22 cellular contexts compared by ENCODE assay signal in genomic region chr4:144687466-144687865, GRCh38. TPM values are rescaled to one million over a fixed set of nuclear protein-coding genes. Genes with fewer than 3 reads are reported as not detected.
"Had no signal": no experiment of that assay in that cellular context is flagged by ENCODE, and none has a peak within 500 bp of the region (broad histone marks: within the 10 kb centered on the region; RNA-seq: fewer than 3 reads in every experiment).

No MANE protein-coding gene starts in this region.

- H3K27ac ChIP-seq: cardiac muscle cell had no signal

- H3K4me3 ChIP-seq: cardiac muscle cell had no signal

- DNase-seq: activated B cell treated with CpG ODN at 0.5 μM for 24 hours; activated CD4-positive, alpha-beta T cell treated with anti-CD3 and anti-CD28 coated beads for 1 hour; activated CD4-positive, alpha-beta T cell treated with anti-CD3 and anti-CD28 coated beads, Interleukin-2, amount 10 ng/mL, durations not matched to agents 24 days and 14 days; activated CD4-positive, alpha-beta T cell treated with anti-CD3 and anti-CD28 coated beads, Interleukin-2, amount 50 U/mL, for 48 hours; activated effector memory CD4-positive, alpha-beta T cell treated with anti-CD3 and anti-CD28 coated beads, Interleukin-2, amount 50 U/mL, for 16 hours; activated naive CD4-positive, alpha-beta T cell treated with Interleukin-2 at 50 U/mL for 16 hours; activated naive CD8-positive, alpha-beta T cell treated with anti-CD3 and anti-CD28 coated beads, Interleukin-2, amount 50 U/mL, for 24 hours; activated T-cell treated with anti-CD3 and anti-CD28 coated beads, Interleukin-2, amount 50 U/mL, for 4 hours; amygdala; KG1; NCI-H1105 treated with DMSO at 0.1 percent for 48 hours; NCI-H1436 treated with DMSO at 0.1 percent for 48 hours; NCI-H187; NCI-H2081; NCI-H446; NCI-H524; SIG-M5; T-helper 17 cell; T-helper 9 cell had no signal

- H3K27me3 ChIP-seq: cardiac muscle cell had no signal

- H3K36me3 ChIP-seq: cardiac muscle cell had no signal

- ATAC-seq: activated naive CD4-positive, alpha-beta T cell treated with anti-CD3 and anti-CD28 coated beads, Interleukin-2, amount 50 U/mL, for 72 hours; activated naive CD8-positive, alpha-beta T cell treated with anti-CD3 and anti-CD28 coated beads, Interleukin-2, amount 50 U/mL, for 24 hours; activated T-cell treated with anti-CD3 and anti-CD28 coated beads, Interleukin-2, amount 50 U/mL, for 4 hours; T-helper 17 cell had no signal

RNA-seq across cellular contexts. Expression of gene HHIP, which starts 41.5 kb away (rescaled TPM):
- total RNA-seq: activated B cell treated with CpG ODN at 0.5 μM for 24 hours; activated CD4-positive, alpha-beta T cell treated with anti-CD3 and anti-CD28 coated beads, Interleukin-2, amount 10 ng/mL, durations not matched to agents 24 days and 14 days; activated naive CD4-positive, alpha-beta T cell treated with anti-CD3 and anti-CD28 coated beads, Interleukin-2, amount 50 U/mL, for 72 hours; cardiac muscle cell; OCI-LY7; T-helper 17 cell had no signal
